ENCODE assay signal across 7 cellular contexts in the genomic region with DNA sequence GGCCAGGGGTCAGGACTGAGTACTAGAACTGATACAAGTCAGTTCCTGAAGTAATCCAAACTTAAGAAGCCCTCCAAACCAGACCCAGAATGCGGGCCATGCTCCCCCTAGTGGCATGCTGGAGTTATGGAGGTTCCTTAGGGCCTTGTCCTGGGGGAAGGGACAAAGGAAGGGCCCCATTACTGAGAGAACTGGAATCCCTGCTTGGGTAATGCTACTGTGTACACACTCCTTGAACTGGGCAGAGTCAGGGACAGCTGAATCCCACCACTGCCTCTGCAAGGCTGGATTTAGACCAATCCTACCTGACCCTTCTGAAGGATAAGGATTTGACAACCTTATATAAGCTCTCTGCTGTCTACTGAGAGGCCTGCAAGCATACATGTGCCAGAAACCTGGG.
A peak's percentile ranks its signal among the peaks of the same experiment; 100 is the strongest.
DNase-seq lines count a peak whose midpoint lies in the region; ATAC-seq and TF ChIP-seq lines count a peak whose summit lies in the region.

No MANE protein-coding gene starts in this region.

- H3K36me3 ChIP-seq in ectodermal cell (ENCODE audit: control insufficient read depth, insufficient read depth, low read length) = no peaks in the 10 kb centered on the region

- H3K27ac ChIP-seq in ectodermal cell (ENCODE audit: insufficient read depth, low read depth, low read length, poor library complexity, severe bottlenecking) = peak overlapping the region; percentile 40

- H3K4me1 ChIP-seq in ectodermal cell (ENCODE audit: control insufficient read depth, insufficient read depth, low read length) = peaks cover 42% of the 10 kb centered on the region

- H3K9me3 ChIP-seq in ectodermal cell (ENCODE audit: control insufficient read depth, low read length) = no peaks in the 10 kb centered on the region

- H3K27me3 ChIP-seq in ectodermal cell (ENCODE audit: control insufficient read depth, insufficient read depth, low read length, poor library complexity, severe bottlenecking) = no peaks in the 10 kb centered on the region

- WGBS in ectodermal cell, 2 experiments = 5 to 6% methylated on average over 1 of the region's 1 CpG

- H3K4me3 ChIP-seq in ectodermal cell (ENCODE audit: insufficient read depth, low read depth, low read length) = no peak overlapping the region

- peak; percentile 74 for ATAC-seq in HG02885 (IDR thresholded peaks at IDR 0.05; ENCODE audit: poor library complexity, unreplicated experiment)

- TF ChIP-seq CTCF in GM12873 (IDR thresholded peaks at IDR 0.05; ENCODE audit: insufficient read depth, low read depth, low read length, missing control alignments) = peak; percentile 95

- peak; percentile 43 for DNase-seq in NCI-H2196 (lab: John Stamatoyannopoulos, UW; ENCODE audit: unreplicated experiment)
- peak; percentile 34 for DNase-seq in activated CD4-positive, CD25-positive, alpha-beta regulatory T cell treated with anti-CD3 and anti-CD28 coated beads, Interleukin-2, amount 50 U/mL, for 72 hours
- peak; percentile 84 for DNase-seq in medulla oblongata (ENCODE audit: extremely low spot score)
- peak; percentile 6 for DNase-seq in stimulated activated CD8-positive, alpha-beta memory T cell treated with anti-CD3 and anti-CD28 coated beads, Interleukin-12 subunit alpha, Interleukin-12 subunit beta, amount 100 ng/mL, for 1 hour (ENCODE audit: low read depth)

Comparison
In these comparisons a context has a peak if more than half of its experiments do, and no peak if none do; other contexts are left out.
1. DNase-seq: peak in every context shown above with its lines; median percentile 84 in medulla oblongata; 43 in NCI-H2196; 34 in activated CD4-positive, CD25-positive, alpha-beta regulatory T cell treated with anti-CD3 and anti-CD28 coated beads, Interleukin-2, amount 50 U/mL, for 72 hours; 6 in stimulated activated CD8-positive, alpha-beta memory T cell treated with anti-CD3 and anti-CD28 coated beads, Interleukin-12 subunit alpha, Interleukin-12 subunit beta, amount 100 ng/mL, for 1 hour.